In genomic region chr18:48993586-48993985, GRCh38 we compare ENCODE assay signal across 1 cellular context.
TF ChIP-seq lines count a peak whose summit lies in the region.

No MANE protein-coding gene starts in this region.

TF ChIP-seq in HepG2, 621 proteins besides CTCF, POLR2A, EP300 and RAD21:
- TF ChIP-seq ZFP36L1 (CRISPR knock-in tag; IDR thresholded peaks at IDR 0.05) (no peak), ARID4A (CRISPR knock-in tag; IDR thresholded peaks at IDR 0.05; ENCODE audit: borderline replicate concordance) (0 out of 2 replicates have a peak, but pooled peaks have one; percentile 9)
